7 cellular contexts compared by ENCODE assay signal in genomic region chr15:56227780-56228179, GRCh38.
"Had no signal": no experiment of that assay in that cellular context is flagged by ENCODE, and none has a peak within 500 bp of the region (broad histone marks: within the 10 kb centered on the region; RNA-seq: fewer than 3 reads in every experiment).

No MANE protein-coding gene starts in this region.

- H3K27me3 Mint-ChIP-seq: IgD-negative memory B cell had no signal

- H3K27ac Mint-ChIP-seq: HFFc6, IgD-negative memory B cell had no signal

- H3K27ac ChIP-seq: HL-60 had no signal

- H3K4me3 ChIP-seq: GM23338 had no signal

- H3K4me3 Mint-ChIP-seq: GM23338, H9, HFFc6 had no signal

- DNase-seq: H9, HCEC 1CT, HFFc6 had no signal

- ATAC-seq: GM23338, HepG2 had no signal
